Comparison of ENCODE assay signal across 22 cellular contexts in the genomic region with DNA sequence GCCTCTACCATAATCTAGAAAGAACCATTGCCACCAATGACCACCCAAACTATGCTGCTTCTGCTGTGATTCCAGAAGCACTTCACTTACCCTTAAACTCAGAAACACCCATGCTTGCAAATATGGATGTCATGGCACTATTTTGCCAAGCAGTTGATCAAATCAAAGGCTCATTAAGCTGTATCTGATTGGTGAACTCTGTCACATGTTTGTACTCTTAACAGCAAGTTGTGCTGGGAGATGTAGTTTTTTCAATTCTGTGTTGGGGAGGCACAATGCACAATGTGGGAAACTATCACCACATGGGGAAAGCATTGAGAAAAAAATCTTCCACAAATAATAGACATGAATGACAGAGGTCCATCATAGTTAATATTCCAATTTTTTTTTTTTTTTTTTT. TPM values are rescaled to one million over a fixed set of nuclear protein-coding genes. Genes with fewer than 3 reads are reported as not detected.
DNase-seq lines count a peak whose midpoint lies in the region; ATAC-seq, FAIRE-seq and TF ChIP-seq lines count a peak whose summit lies in the region.
"Had no signal": no experiment of that assay in that cellular context is flagged by ENCODE, and none has a peak within 500 bp of the region (broad histone marks: within the 10 kb centered on the region; RNA-seq: fewer than 3 reads in every experiment).

No MANE protein-coding gene starts in this region.

- no peaks in the 10 kb centered on the region for H3K36me3 ChIP-seq in endodermal cell (ENCODE audit: control insufficient read depth, insufficient read depth, low read length)
- H3K36me3 ChIP-seq: BE2C, SJSA1 had no signal

- H3K9ac ChIP-seq in endodermal cell (ENCODE audit: extremely low read depth, low read length, poor library complexity, severe bottlenecking), result no peak overlapping the region

- no peak for FAIRE-seq in GM12892 (lab: Jason Lieb, UNC)

- peak overlapping the region; percentile 79 for H3K4me3 ChIP-seq in endodermal cell (ENCODE audit: low read length)
- H3K4me3 ChIP-seq: SJSA1 had no signal

- TF ChIP-seq CTCF in endodermal cell (conservative IDR thresholded peaks at IDR 0.05), result no peak

- TF ChIP-seq EP300 in Ishikawa (IDR thresholded peaks at IDR 0.05; ENCODE audit: borderline replicate concordance), result no peak

- no peak for TF ChIP-seq RAD21 in Ishikawa (IDR thresholded peaks at IDR 0.05; ENCODE audit: low read depth)

- peaks cover 15% of the 10 kb centered on the region for H3K4me1 Mint-ChIP-seq in endodermal cell
- H3K4me1 Mint-ChIP-seq: IgD-negative memory B cell had no signal

- ATAC-seq in GM18502 (IDR thresholded peaks at IDR 0.05; ENCODE audit: poor library complexity, unreplicated experiment) (peak; percentile 54), GM19395 (IDR thresholded peaks at IDR 0.05; ENCODE audit: unreplicated experiment) (peak; percentile 67), GM18861 (IDR thresholded peaks at IDR 0.05; ENCODE audit: unreplicated experiment) (no peak)
- ATAC-seq in activated naive CD4-positive, alpha-beta T cell treated with anti-CD3 and anti-CD28 coated beads, Interleukin-2, amount 50 U/mL, for 72 hours, result no peak
- ATAC-seq: Right ventricle myocardium inferior had no signal

- no peak for TF ChIP-seq POLR2A in GM12892 (IDR thresholded peaks at IDR 0.05; ENCODE audit: low read depth, low read length)

- no peak overlapping the region for H3K4me3 Mint-ChIP-seq in endodermal cell
- H3K4me3 Mint-ChIP-seq: IgD-negative memory B cell; T-helper 1 cell treated with Interleukin-12 subunit alpha and Interleukin-12 subunit beta and Interleukin-4 antibody, amounts not matched to agents 30 μg/mL and 1 μg/mL, for 36 hours had no signal

- no peaks in the 10 kb centered on the region for H3K27me3 ChIP-seq in endodermal cell (ENCODE audit: control insufficient read depth, insufficient read depth, low read length, poor library complexity, severe bottlenecking)
- H3K27me3 ChIP-seq: BE2C, SJSA1 had no signal

- no peaks in the 10 kb centered on the region for H3K9me3 ChIP-seq in endodermal cell (ENCODE audit: control insufficient read depth, low read length)
- H3K9me3 ChIP-seq: BE2C, SJSA1 had no signal

- H3K36me3 Mint-ChIP-seq in endodermal cell (ENCODE audit: low read depth), result no peaks in the 10 kb centered on the region
- H3K36me3 Mint-ChIP-seq in activated naive CD4-positive, alpha-beta T cell treated with anti-CD3 and anti-CD28 coated beads, Interleukin-2, amount 50 U/mL, for 72 hours, result no peaks in the 10 kb centered on the region
- H3K36me3 Mint-ChIP-seq: IgD-negative memory B cell had no signal

- H3K27ac Mint-ChIP-seq in endodermal cell, result no peak overlapping the region
- no peak overlapping the region for H3K27ac Mint-ChIP-seq in activated naive CD4-positive, alpha-beta T cell treated with anti-CD3 and anti-CD28 coated beads, Interleukin-2, amount 50 U/mL, for 72 hours
- H3K27ac Mint-ChIP-seq: IgD-negative memory B cell; T-helper 1 cell treated with Interleukin-12 subunit alpha and Interleukin-12 subunit beta and Interleukin-4 antibody, amounts not matched to agents 30 μg/mL and 1 μg/mL, for 36 hours had no signal

- H3K9me3 Mint-ChIP-seq in endodermal cell, result no peaks in the 10 kb centered on the region
- H3K9me3 Mint-ChIP-seq in activated naive CD4-positive, alpha-beta T cell treated with anti-CD3 and anti-CD28 coated beads, Interleukin-2, amount 50 U/mL, for 72 hours, result no peaks in the 10 kb centered on the region
- H3K9me3 Mint-ChIP-seq: IgD-negative memory B cell; T-helper 1 cell treated with Interleukin-12 subunit alpha and Interleukin-12 subunit beta and Interleukin-4 antibody, amounts not matched to agents 30 μg/mL and 1 μg/mL, for 36 hours had no signal

- H3K4me1 ChIP-seq in endodermal cell (ENCODE audit: control insufficient read depth, insufficient read depth, low read length), result peaks cover 3% of the 10 kb centered on the region
- H3K4me1 ChIP-seq: BE2C had no signal

- peaks cover 2% of the 10 kb centered on the region for H3K27me3 Mint-ChIP-seq in endodermal cell (ENCODE audit: insufficient read depth)

- H3K27ac ChIP-seq in endodermal cell (ENCODE audit: low read depth, low read length), result no peak overlapping the region

- DNase-seq in endodermal cell, result no peak
- no peak for DNase-seq in activated naive CD4-positive, alpha-beta T cell treated with anti-CD3 and anti-CD28 coated beads, Interleukin-2, amount 50 U/mL, for 72 hours (ENCODE audit: low spot score in 2 of 2)
- no peak for DNase-seq in GM12892 (ENCODE audit: insufficient read length)
- DNase-seq: BE2C, GOT3, Kasumi-1, NCI-H1694, NCI-H2081, NCI-H2171, NCI-H345, NCI-H524 treated with DMSO at 0.1 percent for 48 hours had no signal

TF ChIP-seq in Ishikawa, 13 proteins besides CTCF, POLR2A, EP300 and RAD21:
- TF ChIP-seq TAF1 (IDR thresholded peaks at IDR 0.05; ENCODE audit: low read depth), result no peak
- TF ChIP-seq TEAD4 (IDR thresholded peaks at IDR 0.05), result no peak
- TF ChIP-seq, protein P1, sequence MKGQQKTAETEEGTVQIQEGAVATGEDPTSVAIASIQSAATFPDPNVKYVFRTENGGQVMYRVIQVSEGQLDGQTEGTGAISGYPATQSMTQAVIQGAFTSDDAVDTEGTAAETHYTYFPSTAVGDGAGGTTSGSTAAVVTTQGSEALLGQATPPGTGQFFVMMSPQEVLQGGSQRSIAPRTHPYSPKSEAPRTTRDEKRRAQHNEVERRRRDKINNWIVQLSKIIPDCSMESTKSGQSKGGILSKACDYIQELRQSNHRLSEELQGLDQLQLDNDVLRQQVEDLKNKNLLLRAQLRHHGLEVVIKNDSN (IDR thresholded peaks at IDR 0.05), result peak; percentile 74
- TF ChIP-seq ZBTB7A (IDR thresholded peaks at IDR 0.05; ENCODE audit: low read depth), result no peak
- TF ChIP-seq, protein P2, sequence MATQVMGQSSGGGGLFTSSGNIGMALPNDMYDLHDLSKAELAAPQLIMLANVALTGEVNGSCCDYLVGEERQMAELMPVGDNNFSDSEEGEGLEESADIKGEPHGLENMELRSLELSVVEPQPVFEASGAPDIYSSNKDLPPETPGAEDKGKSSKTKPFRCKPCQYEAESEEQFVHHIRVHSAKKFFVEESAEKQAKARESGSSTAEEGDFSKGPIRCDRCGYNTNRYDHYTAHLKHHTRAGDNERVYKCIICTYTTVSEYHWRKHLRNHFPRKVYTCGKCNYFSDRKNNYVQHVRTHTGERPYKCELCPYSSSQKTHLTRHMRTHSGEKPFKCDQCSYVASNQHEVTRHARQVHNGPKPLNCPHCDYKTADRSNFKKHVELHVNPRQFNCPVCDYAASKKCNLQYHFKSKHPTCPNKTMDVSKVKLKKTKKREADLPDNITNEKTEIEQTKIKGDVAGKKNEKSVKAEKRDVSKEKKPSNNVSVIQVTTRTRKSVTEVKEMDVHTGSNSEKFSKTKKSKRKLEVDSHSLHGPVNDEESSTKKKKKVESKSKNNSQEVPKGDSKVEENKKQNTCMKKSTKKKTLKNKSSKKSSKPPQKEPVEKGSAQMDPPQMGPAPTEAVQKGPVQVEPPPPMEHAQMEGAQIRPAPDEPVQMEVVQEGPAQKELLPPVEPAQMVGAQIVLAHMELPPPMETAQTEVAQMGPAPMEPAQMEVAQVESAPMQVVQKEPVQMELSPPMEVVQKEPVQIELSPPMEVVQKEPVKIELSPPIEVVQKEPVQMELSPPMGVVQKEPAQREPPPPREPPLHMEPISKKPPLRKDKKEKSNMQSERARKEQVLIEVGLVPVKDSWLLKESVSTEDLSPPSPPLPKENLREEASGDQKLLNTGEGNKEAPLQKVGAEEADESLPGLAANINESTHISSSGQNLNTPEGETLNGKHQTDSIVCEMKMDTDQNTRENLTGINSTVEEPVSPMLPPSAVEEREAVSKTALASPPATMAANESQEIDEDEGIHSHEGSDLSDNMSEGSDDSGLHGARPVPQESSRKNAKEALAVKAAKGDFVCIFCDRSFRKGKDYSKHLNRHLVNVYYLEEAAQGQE (IDR thresholded peaks at IDR 0.05; ENCODE audit: low read depth), result no peak
- TF ChIP-seq CEBPB (IDR thresholded peaks at IDR 0.05), result no peak
- TF ChIP-seq FOXM1 (IDR thresholded peaks at IDR 0.05; ENCODE audit: borderline replicate concordance, low read depth), result no peak
- TF ChIP-seq NFIC (IDR thresholded peaks at IDR 0.05), result no peak
- TF ChIP-seq CREB1 (IDR thresholded peaks at IDR 0.05; ENCODE audit: low read depth), result no peak

RNA-seq across cellular contexts. Expression of a gene that starts 19.2 kb away (rescaled TPM):
- total RNA-seq in endodermal cell, result 100 to 1,000 TPM; 160 to 164 TPM
- 77.6 TPM for polyA plus RNA-seq in endodermal cell (2013, experiment 1 of 2)
- polyA plus RNA-seq in endodermal cell (2013, experiment 2 of 2), result 81.7 TPM
- 100 to 1,000 TPM in 1 of 2 donors, 10 to 100 TPM in 1; 91.9 to 153 TPM for total RNA-seq in activated naive CD4-positive, alpha-beta T cell treated with anti-CD3 and anti-CD28 coated beads, Interleukin-2, amount 50 U/mL, for 72 hours
- 71.7 TPM for polyA plus RNA-seq in GM12892 (2012; ENCODE audit: missing spikeins)

RNA-seq across cellular contexts. Expression of a gene that starts 31.5 kb away (rescaled TPM):
- total RNA-seq in endodermal cell, result 10 to 100 TPM in 1 of 2 donors, 1 to 10 TPM in 1; 2.8 to 14.6 TPM
- 1.5 TPM for polyA plus RNA-seq in endodermal cell (2013, experiment 1 of 2)
- polyA plus RNA-seq in endodermal cell (2013, experiment 2 of 2), result 2.2 TPM
- total RNA-seq in activated naive CD4-positive, alpha-beta T cell treated with anti-CD3 and anti-CD28 coated beads, Interleukin-2, amount 50 U/mL, for 72 hours, result not detected
- polyA plus RNA-seq in GM12892 (2012; ENCODE audit: missing spikeins), result not detected
- total RNA-seq: A673, G401, MCF 10A had no signal
- polyA plus RNA-seq: IgD-negative memory B cell had no signal

Comparison
In these comparisons a context has a peak if more than half of its experiments do, and no peak if none do; other contexts are left out.
1. ATAC-seq: peak in GM18502 (single experiment) and GM19395 (single experiment); none in GM18861 (single experiment) and activated naive CD4-positive, alpha-beta T cell treated with anti-CD3 and anti-CD28 coated beads, Interleukin-2, amount 50 U/mL, for 72 hours (0 of 2).